Comparison of ENCODE assay signal across 8 cellular contexts in the genomic region with DNA sequence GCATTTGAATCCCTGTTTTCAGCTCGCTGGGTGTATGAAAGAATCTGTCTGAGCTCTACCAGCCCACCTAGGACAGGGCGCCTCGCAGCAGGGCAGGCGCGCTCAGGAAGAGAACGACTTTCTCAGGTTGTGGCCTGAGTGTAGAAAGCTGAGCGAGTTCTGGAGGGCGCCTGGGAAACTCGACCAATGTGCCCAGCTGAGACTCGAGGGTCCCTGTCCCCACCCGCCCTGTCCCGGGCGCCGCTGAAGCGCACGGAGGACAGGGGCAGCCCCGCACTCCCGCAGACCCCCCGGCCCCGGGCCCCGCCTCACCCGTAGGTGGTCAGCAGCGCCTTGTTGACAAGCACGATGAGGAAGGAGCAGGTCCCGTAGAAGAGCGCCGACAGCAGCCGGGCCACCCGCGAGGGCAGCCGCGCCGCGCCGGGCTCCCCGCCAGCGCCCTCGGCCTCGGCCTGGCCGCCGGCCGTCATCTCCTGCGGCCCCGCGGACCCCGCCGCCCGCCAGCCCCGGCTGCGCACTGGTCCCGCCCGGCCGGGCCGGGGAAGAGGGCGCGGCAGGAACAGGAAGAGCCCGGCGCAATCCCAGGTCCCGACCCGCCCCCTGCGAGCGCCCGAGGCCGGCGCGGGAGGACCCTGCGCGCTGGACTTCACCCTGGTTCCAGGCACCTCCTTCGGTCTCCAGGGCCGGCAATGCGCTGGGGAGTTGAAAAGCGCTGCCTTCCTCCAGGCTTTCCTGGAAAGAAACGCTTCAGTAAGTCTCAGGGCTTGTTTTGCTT. TPM values are rescaled to one million over a fixed set of nuclear protein-coding genes. Genes with fewer than 3 reads are reported as not detected.
DNase-seq lines count a peak whose midpoint lies in the region; ATAC-seq and TF ChIP-seq lines count a peak whose summit lies in the region.

A gene (minus strand): TSS at position 547 of the 775 bp plus-strand sequence. CDS start 77 bp downstream, at position 470.

- H3K4me3 Mint-ChIP-seq in CD4-positive, CD25-positive, alpha-beta regulatory T cell: peak within 1 kb of the TSS; percentile 89 to 94 (median 92)
- H3K4me3 Mint-ChIP-seq in H9 (peak within 1 kb of the TSS; percentile 73 to 87), T-helper 17 cell (peak within 1 kb of the TSS; percentile 93)
- peak within 1 kb of the TSS; percentile 82 for H3K4me3 Mint-ChIP-seq in dendritic cell treated with granulocyte-macrophage colony-stimulating factor and Interleukin-4, amounts not matched to agents 40 ng/mL and 50 ng/mL, for 4 days

- H3K23ac ChIP-seq in H9 (ENCODE audit: insufficient read length, low read depth, low read length): no peak within 1 kb of the TSS

- no peak for TF ChIP-seq CTCF in H9 (conservative IDR thresholded peaks at IDR 0.05)

- H3K4me3 ChIP-seq in CD4-positive, CD25-positive, alpha-beta regulatory T cell (ENCODE audit: low read depth, low read length): peak within 1 kb of the TSS; percentile 93
- peak within 1 kb of the TSS; percentile 63 to 79 (median 67) for H3K4me3 ChIP-seq in skin epidermis

- no peak within 1 kb of the TSS for H2BK12ac ChIP-seq in H9 (ENCODE audit: insufficient read length, low read depth, low read length)

- no peaks in the 10 kb centered on the region for H3K79me1 ChIP-seq in H9 (ENCODE audit: insufficient read depth, low read depth, low read length, poor library complexity, severe bottlenecking)

- H2AFZ ChIP-seq in H9 (ENCODE audit: low read length): no peak within 1 kb of the TSS

- peaks cover 5% of the 10 kb centered on the region for H3K36me3 ChIP-seq in CD4-positive, CD25-positive, alpha-beta regulatory T cell (ENCODE audit: control insufficient read depth, insufficient read depth, low read length)

- H2AK5ac ChIP-seq in H9 (ENCODE audit: insufficient read length, low read length): no peak within 1 kb of the TSS

- no peak within 1 kb of the TSS for H3K56ac ChIP-seq in H9 (ENCODE audit: insufficient read length, low read depth, low read length)

- H4K8ac ChIP-seq in H9 (replicated peaks; ENCODE audit: insufficient read length, low read depth, low read length): no peak within 1 kb of the TSS

- WGBS in H9 (ENCODE audit: extremely low coverage, insufficient read length, low lambda C conversion rate): no CpG with 5 or more reads among the region's 73 CpGs

- H3K4me1 Mint-ChIP-seq in CD4-positive, CD25-positive, alpha-beta regulatory T cell: peaks cover 28 to 46% (median 37%) of the 10 kb centered on the region in 4 donors
- H3K4me1 Mint-ChIP-seq in H9 (peaks cover 10 to 24% of the 10 kb centered on the region in 2 experiments), T-helper 17 cell (peaks cover 29% of the 10 kb centered on the region)
- peaks cover 16% of the 10 kb centered on the region for H3K4me1 Mint-ChIP-seq in dendritic cell treated with granulocyte-macrophage colony-stimulating factor and Interleukin-4, amounts not matched to agents 40 ng/mL and 50 ng/mL, for 4 days (ENCODE audit: low read depth)

- no peak within 1 kb of the TSS for H4K91ac ChIP-seq in H9 (ENCODE audit: insufficient read length, low read depth, low read length)

- no peak within 1 kb of the TSS for H2BK20ac ChIP-seq in H9 (ENCODE audit: low read depth, low read length, poor library complexity, severe bottlenecking)

- H3T11ph ChIP-seq in H9 (ENCODE audit: low read length): no peak within 1 kb of the TSS

- no peaks in the 10 kb centered on the region for H3K79me2 ChIP-seq in H9 (ENCODE audit: insufficient read depth, low read length)

- H4K20me1 ChIP-seq in H9 (ENCODE audit: control insufficient read depth, insufficient read depth, insufficient read length): no peaks in the 10 kb centered on the region

- H3K27me3 Mint-ChIP-seq in CD4-positive, CD25-positive, alpha-beta regulatory T cell: no peaks in the 10 kb centered on the region
- H3K27me3 Mint-ChIP-seq in H9 (ENCODE audit: low read depth) (no peaks in the 10 kb centered on the region), T-helper 17 cell (no peaks in the 10 kb centered on the region)
- H3K27me3 Mint-ChIP-seq in dendritic cell treated with granulocyte-macrophage colony-stimulating factor and Interleukin-4, amounts not matched to agents 40 ng/mL and 50 ng/mL, for 4 days: no peaks in the 10 kb centered on the region

- peak within 1 kb of the TSS; percentile 82 to 92 (median 92) for H3K27ac Mint-ChIP-seq in CD4-positive, CD25-positive, alpha-beta regulatory T cell
- H3K27ac Mint-ChIP-seq in H9 (peak within 1 kb of the TSS in 2 of 3 experiments; percentile 60 to 73; a peak in 2 of 7 replicates), T-helper 17 cell (peak within 1 kb of the TSS; percentile 92)
- peak within 1 kb of the TSS; percentile 74 for H3K27ac Mint-ChIP-seq in dendritic cell treated with granulocyte-macrophage colony-stimulating factor and Interleukin-4, amounts not matched to agents 40 ng/mL and 50 ng/mL, for 4 days

- peak within 1 kb of the TSS; percentile 61 for H3K27ac ChIP-seq in CD4-positive, CD25-positive, alpha-beta regulatory T cell (ENCODE audit: insufficient read depth, low read length, poor library complexity, severe bottlenecking)
- no peak within 1 kb of the TSS for H3K27ac ChIP-seq in H9 (ENCODE audit: insufficient read length, low read depth, low read length)
- H3K27ac ChIP-seq in skin epidermis: peak within 1 kb of the TSS in 20 of 21 experiments; percentile 51 to 88 (median 78)

- H4K5ac ChIP-seq in H9 (ENCODE audit: insufficient read length, low read depth, low read length): no peak within 1 kb of the TSS

- peak within 1 kb of the TSS; percentile 38; the same call in 1 of the 2 replicates for H3K14ac ChIP-seq in H9 (ENCODE audit: insufficient read depth, low read length)

- H3K23me2 ChIP-seq in H9 (ENCODE audit: insufficient read length, low read depth, low read length, poor library complexity, severe bottlenecking): peaks cover 7% of the 10 kb centered on the region

- no peaks in the 10 kb centered on the region for H3K9me3 ChIP-seq in CD4-positive, CD25-positive, alpha-beta regulatory T cell (ENCODE audit: control insufficient read depth in 2 of 2, low read length in 2 of 2)
- H3K9me3 ChIP-seq in H9 (ENCODE audit: control insufficient read depth, low read depth, low read length) (no peaks in the 10 kb centered on the region), T-helper 17 cell (ENCODE audit: control insufficient read depth, low read length, poor library complexity, severe bottlenecking) (no peaks in the 10 kb centered on the region)

- no peak within 1 kb of the TSS for H3K18ac ChIP-seq in H9 (ENCODE audit: insufficient read length, low read depth, low read length)

- H3K9ac ChIP-seq in H9 (ENCODE audit: extremely low read depth, insufficient read length, low read length): peak within 1 kb of the TSS; percentile 34

- peaks cover 8% of the 10 kb centered on the region for H3K36me3 Mint-ChIP-seq in CD4-positive, CD25-positive, alpha-beta regulatory T cell
- H3K36me3 Mint-ChIP-seq in H9 (ENCODE audit: insufficient read depth in 1 of 3, low read depth in 3 of 3) (peaks cover 3 to 26% (median 11%) of the 10 kb centered on the region in 3 experiments; a peak in 6 of 7 replicates), T-helper 17 cell (ENCODE audit: low read depth) (peaks cover 7% of the 10 kb centered on the region)
- H3K36me3 Mint-ChIP-seq in dendritic cell treated with granulocyte-macrophage colony-stimulating factor and Interleukin-4, amounts not matched to agents 40 ng/mL and 50 ng/mL, for 4 days (ENCODE audit: low read depth): peaks cover 21% of the 10 kb centered on the region

- H3K4me1 ChIP-seq in CD4-positive, CD25-positive, alpha-beta regulatory T cell (ENCODE audit: control insufficient read depth, insufficient read depth, low read length, poor library complexity, severe bottlenecking): peaks cover 22% of the 10 kb centered on the region
- no peaks in the 10 kb centered on the region; the same call in 1 of the 2 replicates for H3K4me1 ChIP-seq in H9 (ENCODE audit: insufficient read depth, low read length)

- H3K4ac ChIP-seq in H9 (ENCODE audit: low read depth, low read length): no peak within 1 kb of the TSS

- no peak within 1 kb of the TSS for H2BK120ac ChIP-seq in H9 (ENCODE audit: low read depth, low read length, poor library complexity, severe bottlenecking)

- peak; percentile 11 to 27 (median 19) for DNase-seq in CD4-positive, CD25-positive, alpha-beta regulatory T cell
- DNase-seq in H9 (peak; percentile 74), T-helper 17 cell (peak in 1 of 3 donors; percentile 24), kidney glomerular epithelial cell (lab: John Stamatoyannopoulos, UW) (peak; percentile 18), NOMO-1 treated with DMSO at 0.1 percent for 48 hours (lab: John Stamatoyannopoulos, UW; ENCODE audit: unreplicated experiment) (no peak)

- ATAC-seq in CD4-positive, CD25-positive, alpha-beta regulatory T cell (ENCODE audit: low read depth in 2 of 2): peak; percentile 48 to 54
- peak; percentile 51 for ATAC-seq in T-helper 17 cell
- ATAC-seq in HG03439 (IDR thresholded peaks at IDR 0.05; ENCODE audit: unreplicated experiment): no peak

- peak within 1 kb of the TSS; percentile 89 for H3K4me2 ChIP-seq in H9 (ENCODE audit: insufficient read depth, insufficient read length, low read length)

- H2BK15ac ChIP-seq in H9 (ENCODE audit: low read depth, low read length): no peak within 1 kb of the TSS

- no peak within 1 kb of the TSS for H2BK5ac ChIP-seq in H9 (ENCODE audit: insufficient read length, low read length)

- H3K9me3 Mint-ChIP-seq in CD4-positive, CD25-positive, alpha-beta regulatory T cell: peaks cover 0 to 1% (median 0%) of the 10 kb centered on the region in 7 donors
- H3K9me3 Mint-ChIP-seq in H9: no peaks in the 10 kb centered on the region
- no peaks in the 10 kb centered on the region for H3K9me3 Mint-ChIP-seq in dendritic cell treated with granulocyte-macrophage colony-stimulating factor and Interleukin-4, amounts not matched to agents 40 ng/mL and 50 ng/mL, for 4 days

- no peaks in the 10 kb centered on the region for H3K27me3 ChIP-seq in CD4-positive, CD25-positive, alpha-beta regulatory T cell (ENCODE audit: control insufficient read depth, insufficient read depth, low read length)
- H3K27me3 ChIP-seq in H9 (ENCODE audit: insufficient read depth, low read length): no peaks in the 10 kb centered on the region

- intact Hi-C loops in dendritic cell treated with granulocyte-macrophage colony-stimulating factor and Interleukin-4, amounts not matched to agents 40 ng/mL and 50 ng/mL, for 4 days (cut with micrococcal nuclease): loop anchor here (1.0 kb wide), 1 partner anchor 34 kb away; no protein-coding TSS in a partner anchor

RNA-seq across cellular contexts. Expression of the gene that starts here (rescaled TPM):
- 36.0 TPM for total RNA-seq in CD4-positive, CD25-positive, alpha-beta regulatory T cell
- polyA plus RNA-seq in CD4-positive, CD25-positive, alpha-beta regulatory T cell: 10 to 100 TPM; 22.5 to 41.8 (median 37.3) TPM
- total RNA-seq in H9 (2021) (17.9 and 19.0 TPM in 2 replicates), T-helper 17 cell (10 to 100 TPM; 23.5 to 31.7 TPM)
